ENCODE assay signal across 7 cellular contexts in genomic region chr7:93715234-93715633, GRCh38.
DNase-seq lines count a peak whose midpoint lies in the region; ATAC-seq and TF ChIP-seq lines count a peak whose summit lies in the region.

No MANE protein-coding gene starts in this region.

- no peak overlapping the region for H3K27ac ChIP-seq in PC-3 (ENCODE audit: low read length)
- H3K27ac ChIP-seq in colonic mucosa: no peak overlapping the region
- no peak overlapping the region for H3K27ac ChIP-seq in mesendoderm (ENCODE audit: low read depth, low read length)
- H3K27ac ChIP-seq in CD8-positive, alpha-beta T cell (ENCODE audit: low read depth, low read length): no peak overlapping the region

- peak; percentile 65 for ATAC-seq in HG02852 (IDR thresholded peaks at IDR 0.05; ENCODE audit: unreplicated experiment)
- peak; percentile 87 for ATAC-seq in PC-3
- ATAC-seq in GM21423 (IDR thresholded peaks at IDR 0.05; ENCODE audit: unreplicated experiment): no peak
- no peak for ATAC-seq in CD8-positive, alpha-beta T cell

- no peak overlapping the region for H4K5ac ChIP-seq in mesendoderm (ENCODE audit: low read length)

- no peak overlapping the region for H3K23ac ChIP-seq in mesendoderm (ENCODE audit: low read length)

- no peak overlapping the region for H3K9ac ChIP-seq in PC-3 (ENCODE audit: low read length)
- H3K9ac ChIP-seq in colonic mucosa (ENCODE audit: low read depth in 2 of 2, low read length in 2 of 2): no peak overlapping the region
- no peak overlapping the region for H3K9ac ChIP-seq in mesendoderm (ENCODE audit: low read length)

- no TSS peak for BruUV-seq in PC-3 (replicated peaks; lab: Mats Ljungman, UMichigan)

- H2AFZ ChIP-seq in PC-3 (ENCODE audit: low read length): no peak overlapping the region

- peaks cover 6% of the 10 kb centered on the region for H3K27me3 Mint-ChIP-seq in CD8-positive, alpha-beta T cell (ENCODE audit: low read depth)

- no peaks in the 10 kb centered on the region for H3K9me2 ChIP-seq in PC-3 (replicated peaks; ENCODE audit: low read length)

- H3K27me3 ChIP-seq in PC-3 (ENCODE audit: low read length) (peaks cover 37% of the 10 kb centered on the region), colonic mucosa (no peaks in the 10 kb centered on the region), mesendoderm (ENCODE audit: insufficient read depth, low read length, poor library complexity) (no peaks in the 10 kb centered on the region)
- H3K27me3 ChIP-seq in CD8-positive, alpha-beta T cell (ENCODE audit: insufficient read depth, low read length): no peaks in the 10 kb centered on the region

- no peak overlapping the region for H3K4ac ChIP-seq in mesendoderm (ENCODE audit: low read depth, low read length)

- H3K9me3 ChIP-seq in PC-3 (ENCODE audit: low read length) (no peaks in the 10 kb centered on the region), colonic mucosa (no peaks in the 10 kb centered on the region)
- H3K9me3 ChIP-seq in CD8-positive, alpha-beta T cell (ENCODE audit: low read length): no peaks in the 10 kb centered on the region

- no CpG with 5 or more reads among the region's 6 CpGs for WGBS in mesendoderm (ENCODE audit: extremely low coverage, insufficient coverage, low lambda C conversion rate)

- H4K8ac ChIP-seq in mesendoderm (ENCODE audit: low read depth, low read length): no peak overlapping the region

- H3K4me1 ChIP-seq in PC-3 (ENCODE audit: insufficient read depth, low read length) (no peaks in the 10 kb centered on the region), colonic mucosa (no peaks in the 10 kb centered on the region), mesendoderm (ENCODE audit: control insufficient read depth, low read depth, low read length) (no peaks in the 10 kb centered on the region)
- no peaks in the 10 kb centered on the region for H3K4me1 ChIP-seq in CD8-positive, alpha-beta T cell (ENCODE audit: insufficient read depth, low read length)

- H3K4me3 ChIP-seq in PC-3 (ENCODE audit: low read length) (no peak overlapping the region), colonic mucosa (no peak overlapping the region), mesendoderm (ENCODE audit: low read length) (no peak overlapping the region)
- no peak overlapping the region for H3K4me3 ChIP-seq in CD8-positive, alpha-beta T cell (ENCODE audit: low read depth, low read length)

- DNase-seq in PC-3: peak; percentile 47
- DNase-seq in colonic mucosa: peak; percentile 22
- peak; percentile 77 for DNase-seq in mesendoderm
- DNase-seq in CD8-positive, alpha-beta T cell: no peak

- H3K27ac Mint-ChIP-seq in CD8-positive, alpha-beta T cell: no peak overlapping the region

- CTCF ChIA-PET in PC-3 (lab: Charles Lee): no interaction called here
- CTCF ChIA-PET in CD8-positive, alpha-beta T cell (lab: Charles Lee): no interaction called here

- no peaks in the 10 kb centered on the region for H4K20me1 ChIP-seq in PC-3 (ENCODE audit: low read length)

- no peaks in the 10 kb centered on the region for H3K36me3 ChIP-seq in PC-3 (ENCODE audit: low read depth, low read length)
- no peaks in the 10 kb centered on the region for H3K36me3 ChIP-seq in colonic mucosa
- no peaks in the 10 kb centered on the region for H3K36me3 ChIP-seq in mesendoderm (ENCODE audit: control insufficient read depth, insufficient read depth, low read length)
- H3K36me3 ChIP-seq in CD8-positive, alpha-beta T cell (ENCODE audit: insufficient read depth, low read length): no peaks in the 10 kb centered on the region

- H3F3A ChIP-seq in PC-3 (ENCODE audit: low read length, unreplicated experiment): no peaks in the 10 kb centered on the region

- H2BK5ac ChIP-seq in mesendoderm (ENCODE audit: low read length): no peak overlapping the region

- intact Hi-C loops in PC-3 (cut with micrococcal nuclease) (loop anchor here (1.0 kb wide), 2 partner anchors 175 to 372 kb away; partner anchors contain the start of gene TFPI2), colonic mucosa (cut with DNase I) (no loop called here)
- intact Hi-C loops in CD8-positive, alpha-beta T cell (cut with DNase I, micrococcal nuclease): no loop called here

- no peaks in the 10 kb centered on the region for H3K79me1 ChIP-seq in mesendoderm (ENCODE audit: low read length)

- H3K4me1 Mint-ChIP-seq in CD8-positive, alpha-beta T cell (ENCODE audit: low read depth): no peaks in the 10 kb centered on the region

- no peak overlapping the region for H3K4me3 Mint-ChIP-seq in CD8-positive, alpha-beta T cell

- H3K56ac ChIP-seq in mesendoderm (ENCODE audit: low read length): no peak overlapping the region

- H2AK5ac ChIP-seq in mesendoderm (ENCODE audit: low read length): no peak overlapping the region

- H3K36me3 Mint-ChIP-seq in CD8-positive, alpha-beta T cell: no peaks in the 10 kb centered on the region

- peak; percentile 61 for TF ChIP-seq CTCF in GM12873 (IDR thresholded peaks at IDR 0.05; ENCODE audit: insufficient read depth, low read depth, low read length, missing control alignments)
- TF ChIP-seq CTCF in PC-3 (conservative IDR thresholded peaks at IDR 0.05; ENCODE audit: low read depth, low read length): peak; percentile 71
- TF ChIP-seq CTCF in colonic mucosa (IDR thresholded peaks at IDR 0.05): peak; percentile 25
- TF ChIP-seq CTCF in CD8-positive, alpha-beta T cell (IDR thresholded peaks at IDR 0.05): no peak

- no peaks in the 10 kb centered on the region for H3K9me3 Mint-ChIP-seq in CD8-positive, alpha-beta T cell

- POLR2A ChIA-PET in PC-3 (lab: Charles Lee; ENCODE audit: unreplicated experiment): no interaction called here
- POLR2A ChIA-PET in CD8-positive, alpha-beta T cell (lab: Charles Lee): no interaction called here

- H2BK15ac ChIP-seq in mesendoderm (replicated peaks; ENCODE audit: low read depth): no peak overlapping the region

- H3K79me2 ChIP-seq in PC-3 (ENCODE audit: low read length): no peaks in the 10 kb centered on the region
- no peaks in the 10 kb centered on the region for H3K79me2 ChIP-seq in mesendoderm (ENCODE audit: control insufficient read depth, insufficient read depth, low read length)

- H3K4me2 ChIP-seq in PC-3 (ENCODE audit: low read length) (no peak overlapping the region), mesendoderm (ENCODE audit: low read length) (no peak overlapping the region)

- no peak overlapping the region for H3K18ac ChIP-seq in mesendoderm (ENCODE audit: low read length)

- no peak overlapping the region for H2BK120ac ChIP-seq in mesendoderm (ENCODE audit: low read depth, low read length)

Comparison
In these comparisons a context has a peak if more than half of its experiments do, and no peak if none do; other contexts are left out.
1. ATAC-seq: peak in HG02852 (single experiment) and PC-3 (single experiment); none in GM21423 (single experiment) and CD8-positive, alpha-beta T cell (single experiment).
2. DNase-seq: peak in PC-3 (single experiment), colonic mucosa (single experiment) and mesendoderm (single experiment); none in CD8-positive, alpha-beta T cell (0 of 7).